11 cellular contexts compared by ENCODE assay signal in genomic region chr7:30206466-30206865, GRCh38.
DNase-seq lines count a peak whose midpoint lies in the region; ATAC-seq and TF ChIP-seq lines count a peak whose summit lies in the region.
"Had no signal": no experiment of that assay in that cellular context is flagged by ENCODE, and none has a peak within 500 bp of the region (broad histone marks: within the 10 kb centered on the region; RNA-seq: fewer than 3 reads in every experiment).

No MANE protein-coding gene starts in this region.

- H3K4me3 ChIP-seq in PC-3 (ENCODE audit: low read length) (no peak overlapping the region), retinal pigment epithelial cell (ENCODE audit: low read length) (no peak overlapping the region)
- H3K4me3 ChIP-seq: Peyer's patch had no signal

- no peak overlapping the region for H3K9ac ChIP-seq in PC-3 (ENCODE audit: low read length)

- no peaks in the 10 kb centered on the region for H3K9me3 ChIP-seq in PC-3 (ENCODE audit: low read length)
- H3K9me3 ChIP-seq: Peyer's patch had no signal

- no peaks in the 10 kb centered on the region for H3K4me1 Mint-ChIP-seq in type B pancreatic cell (ENCODE audit: unreplicated experiment)

- DNase-seq in GM04504 (ENCODE audit: low read depth) (peak; percentile 14), PC-3 (peak; percentile 60), epithelial cell of prostate (ENCODE audit: low read depth, low spot score) (peak; percentile 61), retinal pigment epithelial cell (ENCODE audit: low read depth) (peak; percentile 81), type B pancreatic cell (ENCODE audit: extremely low spot score, unreplicated experiment) (no peak)
- no peak for DNase-seq in stimulated activated CD4-positive, alpha-beta T cell treated with anti-CD3 and anti-CD28 coated beads, Interleukin-1b, Interleukin-23, amount 100 ng/mL, for 48 hours
- DNase-seq: Peyer's patch; stimulated activated CD4-positive, alpha-beta T cell treated with anti-CD3 and anti-CD28 coated beads, Interleukin-4, amount 100 ng/mL, for 4 hours had no signal

- H3K9me3 Mint-ChIP-seq in type B pancreatic cell: peaks cover 3% of the 10 kb centered on the region
- H3K9me3 Mint-ChIP-seq: nephron had no signal

- H3K4me1 ChIP-seq in PC-3 (ENCODE audit: insufficient read depth, low read length): peaks cover 10% of the 10 kb centered on the region

- no peaks in the 10 kb centered on the region for H3F3A ChIP-seq in PC-3 (ENCODE audit: low read length, unreplicated experiment)

- intact Hi-C loops in PC-3 (cut with micrococcal nuclease): no loop called here

- H3K4me3 Mint-ChIP-seq in type B pancreatic cell: no peak overlapping the region
- H3K4me3 Mint-ChIP-seq: nephron had no signal

- CTCF ChIA-PET in PC-3 (lab: Charles Lee): no interaction called here

- no peaks in the 10 kb centered on the region for H3K36me3 ChIP-seq in PC-3 (ENCODE audit: low read depth, low read length)
- H3K36me3 ChIP-seq: Peyer's patch had no signal

- H3K27me3 ChIP-seq in PC-3 (ENCODE audit: low read length): no peaks in the 10 kb centered on the region
- H3K27me3 ChIP-seq: Peyer's patch had no signal

- no peak overlapping the region for H3K27ac ChIP-seq in PC-3 (ENCODE audit: low read length)
- H3K27ac ChIP-seq in epithelial cell of prostate: peak overlapping the region; percentile 16
- H3K27ac ChIP-seq: Peyer's patch had no signal

- H3K36me3 Mint-ChIP-seq in type B pancreatic cell: no peaks in the 10 kb centered on the region

- no peaks in the 10 kb centered on the region for H3K9me2 ChIP-seq in PC-3 (replicated peaks; ENCODE audit: low read length)

- H3K27me3 Mint-ChIP-seq in type B pancreatic cell: no peaks in the 10 kb centered on the region

- TF ChIP-seq CTCF in PC-3 (conservative IDR thresholded peaks at IDR 0.05; ENCODE audit: low read depth, low read length): no peak
- TF ChIP-seq CTCF in retinal pigment epithelial cell (conservative IDR thresholded peaks at IDR 0.05; ENCODE audit: low read depth, low read length): no peak
- no peak for TF ChIP-seq CTCF in type B pancreatic cell (conservative IDR thresholded peaks at IDR 0.05)

- POLR2A ChIA-PET in PC-3 (lab: Charles Lee; ENCODE audit: unreplicated experiment): no interaction called here

- no TSS peak for BruUV-seq in PC-3 (replicated peaks; lab: Mats Ljungman, UMichigan)

- no peaks in the 10 kb centered on the region for H3K79me2 ChIP-seq in PC-3 (ENCODE audit: low read length)

- peak overlapping the region; percentile 51 for H2AFZ ChIP-seq in PC-3 (ENCODE audit: low read length)

- no peaks in the 10 kb centered on the region for H4K20me1 ChIP-seq in PC-3 (ENCODE audit: low read length)

- peak; percentile 97 for ATAC-seq in PC-3
- no peak for ATAC-seq in GM18870 (IDR thresholded peaks at IDR 0.05; ENCODE audit: unreplicated experiment)
- ATAC-seq in HG02571 (IDR thresholded peaks at IDR 0.05; ENCODE audit: unreplicated experiment): no peak

- no peak overlapping the region for H3K27ac Mint-ChIP-seq in type B pancreatic cell
- H3K27ac Mint-ChIP-seq: nephron had no signal

- H3K4me2 ChIP-seq in PC-3 (ENCODE audit: low read length): no peak overlapping the region

Comparison
In these comparisons a context has a peak if more than half of its experiments do, and no peak if none do; other contexts are left out.
1. DNase-seq: peak in GM04504 (single experiment), PC-3 (single experiment), epithelial cell of prostate (single experiment) and retinal pigment epithelial cell (single experiment); none in stimulated activated CD4-positive, alpha-beta T cell treated with anti-CD3 and anti-CD28 coated beads, Interleukin-1b, Interleukin-23, amount 100 ng/mL, for 48 hours (single experiment) and type B pancreatic cell (single experiment).